20 cellular contexts compared by ENCODE assay signal in the genomic region with DNA sequence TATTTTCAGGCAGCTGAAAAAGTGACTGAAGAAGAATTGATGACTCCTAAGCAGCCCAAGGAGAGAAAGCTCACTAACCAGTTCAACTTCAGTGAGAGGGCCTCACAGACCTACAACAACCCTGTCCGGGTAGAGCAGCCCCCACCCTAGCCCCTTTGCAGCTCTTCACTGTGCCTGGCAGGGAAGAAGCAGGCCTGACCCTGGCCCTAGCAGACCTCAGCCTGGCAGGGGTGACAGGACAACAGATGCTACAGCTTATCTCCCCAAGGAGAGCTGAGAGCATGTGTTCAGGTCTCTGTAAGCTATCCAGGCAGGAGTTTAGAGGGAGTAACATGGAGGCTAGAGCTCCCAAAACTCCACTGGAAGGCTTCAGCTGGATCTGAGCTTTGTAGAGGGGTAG. TPM values are rescaled to one million over a fixed set of nuclear protein-coding genes. Genes with fewer than 3 reads are reported as not detected.
DNase-seq lines count a peak whose midpoint lies in the region; ATAC-seq and TF ChIP-seq lines count a peak whose summit lies in the region.
"Had no signal": no experiment of that assay in that cellular context is flagged by ENCODE, and none has a peak within 500 bp of the region (broad histone marks: within the 10 kb centered on the region; RNA-seq: fewer than 3 reads in every experiment).

No MANE protein-coding gene starts in this region.

- ATAC-seq in natural killer cell treated with Interleukin-12 subunit alpha and Interleukin-12 subunit beta and Interleukin-15 and Interleukin-18, amount 100 ng/mL, for 72 hours, result no peak
- ATAC-seq in natural killer cell, result no peak
- ATAC-seq: A549; CD8-positive, alpha-beta T cell had no signal

- H3K27ac Mint-ChIP-seq in natural killer cell treated with Interleukin-12 subunit alpha and Interleukin-12 subunit beta and Interleukin-15 and Interleukin-18, amount 100 ng/mL, for 72 hours, result no peak overlapping the region
- H3K27ac Mint-ChIP-seq in natural killer cell, result no peak overlapping the region
- H3K27ac Mint-ChIP-seq: CD4-positive, CD25-positive, alpha-beta regulatory T cell; CD8-positive, alpha-beta T cell; HFFc6 had no signal

- no peak overlapping the region for H3K4me3 Mint-ChIP-seq in natural killer cell treated with Interleukin-12 subunit alpha and Interleukin-12 subunit beta and Interleukin-15 and Interleukin-18, amount 100 ng/mL, for 72 hours
- no peak overlapping the region for H3K4me3 Mint-ChIP-seq in natural killer cell
- H3K4me3 Mint-ChIP-seq: CD4-positive, CD25-positive, alpha-beta regulatory T cell; CD8-positive, alpha-beta T cell; HFFc6 had no signal

- H3K36me3 Mint-ChIP-seq in natural killer cell treated with Interleukin-12 subunit alpha and Interleukin-12 subunit beta and Interleukin-15 and Interleukin-18, amount 100 ng/mL, for 72 hours, result no peaks in the 10 kb centered on the region
- no peaks in the 10 kb centered on the region for H3K36me3 Mint-ChIP-seq in natural killer cell
- H3K36me3 Mint-ChIP-seq: CD4-positive, CD25-positive, alpha-beta regulatory T cell; CD8-positive, alpha-beta T cell had no signal

- no peaks in the 10 kb centered on the region for H3K27me3 ChIP-seq in dorsolateral prefrontal cortex
- H3K27me3 ChIP-seq: BLaER1 had no signal

- TF ChIP-seq CTCF in natural killer cell (IDR thresholded peaks at IDR 0.05), result no peak
- TF ChIP-seq CTCF in dorsolateral prefrontal cortex (IDR thresholded peaks at IDR 0.05 in 54 of 56, conservative IDR thresholded peaks at IDR 0.05 in 2 of 56; ENCODE audit: low read depth in 1 of 56, partially characterized antibody in 56 of 56), result no peak

- intact Hi-C loops in natural killer cell (cut with micrococcal nuclease) (no loop called here), dorsolateral prefrontal cortex (cut with DNase I) (no loop called here)

- no peaks in the 10 kb centered on the region for H3K9me3 Mint-ChIP-seq in natural killer cell treated with Interleukin-12 subunit alpha and Interleukin-12 subunit beta and Interleukin-15 and Interleukin-18, amount 100 ng/mL, for 72 hours
- no peaks in the 10 kb centered on the region for H3K9me3 Mint-ChIP-seq in natural killer cell
- H3K9me3 Mint-ChIP-seq: CD8-positive, alpha-beta T cell; HFFc6 had no signal

- no peak overlapping the region for H3K4me3 ChIP-seq in dorsolateral prefrontal cortex
- H3K4me3 ChIP-seq: A549, BLaER1, HAP-1 had no signal

- peaks cover 22 to 24% of the 10 kb centered on the region in 2 donors for H3K27me3 Mint-ChIP-seq in natural killer cell treated with Interleukin-12 subunit alpha and Interleukin-12 subunit beta and Interleukin-15 and Interleukin-18, amount 100 ng/mL, for 72 hours
- peaks cover 33 to 35% of the 10 kb centered on the region in 2 donors for H3K27me3 Mint-ChIP-seq in natural killer cell (ENCODE audit: low read depth in 2 of 2)

- no peak overlapping the region for H3K27ac ChIP-seq in substantia nigra (ENCODE audit: low read depth, low read length, poor library complexity, severe bottlenecking)
- no peak overlapping the region for H3K27ac ChIP-seq in dorsolateral prefrontal cortex
- H3K27ac ChIP-seq: A549, BLaER1, C4-2B had no signal

- DNase-seq in NCI-H82 (lab: John Stamatoyannopoulos, UW), result peak; percentile 56
- DNase-seq in NCI-H82 treated with DMSO at 0.1 percent for 48 hours (lab: John Stamatoyannopoulos, UW; ENCODE audit: unreplicated experiment), result no peak
- DNase-seq in natural killer cell treated with Interleukin-12 subunit alpha and Interleukin-12 subunit beta and Interleukin-15 and Interleukin-18, amount 100 ng/mL, for 72 hours (ENCODE audit: low spot score), result peak; percentile 45
- DNase-seq in natural killer cell, result no peak
- peak; percentile 37 for DNase-seq in mesenteric fat pad (ENCODE audit: low spot score)
- DNase-seq in substantia nigra (lab: John Stamatoyannopoulos, UW), result no peak
- no peak for DNase-seq in dorsolateral prefrontal cortex
- DNase-seq: 8988T; ACHN; Caco-2; CD4-positive, CD25-positive, alpha-beta regulatory T cell; CD8-positive, alpha-beta T cell; DMS153; DND-41; GOT3; HFFc6 had no signal

- peaks cover 0 to 4% of the 10 kb centered on the region in 2 donors for H3K4me1 Mint-ChIP-seq in natural killer cell treated with Interleukin-12 subunit alpha and Interleukin-12 subunit beta and Interleukin-15 and Interleukin-18, amount 100 ng/mL, for 72 hours (ENCODE audit: low read depth in 2 of 2)
- H3K4me1 Mint-ChIP-seq in natural killer cell, result peaks cover 0 to 4% of the 10 kb centered on the region in 2 donors
- H3K4me1 Mint-ChIP-seq: CD4-positive, CD25-positive, alpha-beta regulatory T cell had no signal

RNA-seq across cellular contexts. Expression of a gene that starts 31.8 kb away (rescaled TPM):
- not detected for total RNA-seq in natural killer cell treated with Interleukin-12 subunit alpha and Interleukin-12 subunit beta and Interleukin-15 and Interleukin-18, amount 100 ng/mL, for 72 hours
- not detected for total RNA-seq in natural killer cell
- not detected for total RNA-seq in mesenteric fat pad
- 10 to 100 TPM in 2 of 120 experiments, 1 to 10 TPM in 118; 1.0 to 11.2 (median 4.2) TPM for total RNA-seq in dorsolateral prefrontal cortex
- total RNA-seq: CD4-positive, CD25-positive, alpha-beta regulatory T cell; CD8-positive, alpha-beta T cell; HFFc6 had no signal

RNA-seq across cellular contexts. Expression of a gene that starts 32.0 kb away (rescaled TPM):
- 10 to 100 TPM; 21.4 to 23.5 TPM for total RNA-seq in natural killer cell treated with Interleukin-12 subunit alpha and Interleukin-12 subunit beta and Interleukin-15 and Interleukin-18, amount 100 ng/mL, for 72 hours
- total RNA-seq in natural killer cell (10 to 100 TPM; 18.9 to 20.6 (median 19.2) TPM), mesenteric fat pad (53.9 TPM), dorsolateral prefrontal cortex (100 to 1,000 TPM in 115 of 120 experiments, 10 to 100 TPM in 5; 93.3 to 167 (median 131) TPM)

RNA-seq across cellular contexts. Expression of a gene that starts 32.4 kb away (rescaled TPM):
- not detected for total RNA-seq in natural killer cell treated with Interleukin-12 subunit alpha and Interleukin-12 subunit beta and Interleukin-15 and Interleukin-18, amount 100 ng/mL, for 72 hours
- total RNA-seq in natural killer cell (1 to 10 TPM in 1 of 3 donors, under 1 TPM in 1, not detected in 1; 0.34 to 1.7 TPM), mesenteric fat pad (not detected), dorsolateral prefrontal cortex (100 to 1,000 TPM in 101 of 120 experiments, 10 to 100 TPM in 19; 56.2 to 336 (median 124) TPM)
- total RNA-seq: CD8-positive, alpha-beta T cell had no signal

Comparison
In these comparisons a context has a peak if more than half of its experiments do, and no peak if none do; other contexts are left out.
1. DNase-seq: peak in NCI-H82 (single experiment), natural killer cell treated with Interleukin-12 subunit alpha and Interleukin-12 subunit beta and Interleukin-15 and Interleukin-18, amount 100 ng/mL, for 72 hours (single experiment) and mesenteric fat pad (single experiment); none in NCI-H82 treated with DMSO at 0.1 percent for 48 hours (single experiment), natural killer cell (single experiment), substantia nigra (0 of 49) and dorsolateral prefrontal cortex (0 of 10).
2. RNA of a gene that starts 32.4 kb away (total RNA-seq): 56.2 to 336 TPM in dorsolateral prefrontal cortex; 0.34 to 1.7 TPM in natural killer cell, not detected in natural killer cell treated with Interleukin-12 subunit alpha and Interleukin-12 subunit beta and Interleukin-15 and Interleukin-18, amount 100 ng/mL, for 72 hours and not detected in mesenteric fat pad (single experiment); every median in the first group is over 10 times any median in the second.